Comparison of ENCODE assay signal across 8 cellular contexts in the genomic region with DNA sequence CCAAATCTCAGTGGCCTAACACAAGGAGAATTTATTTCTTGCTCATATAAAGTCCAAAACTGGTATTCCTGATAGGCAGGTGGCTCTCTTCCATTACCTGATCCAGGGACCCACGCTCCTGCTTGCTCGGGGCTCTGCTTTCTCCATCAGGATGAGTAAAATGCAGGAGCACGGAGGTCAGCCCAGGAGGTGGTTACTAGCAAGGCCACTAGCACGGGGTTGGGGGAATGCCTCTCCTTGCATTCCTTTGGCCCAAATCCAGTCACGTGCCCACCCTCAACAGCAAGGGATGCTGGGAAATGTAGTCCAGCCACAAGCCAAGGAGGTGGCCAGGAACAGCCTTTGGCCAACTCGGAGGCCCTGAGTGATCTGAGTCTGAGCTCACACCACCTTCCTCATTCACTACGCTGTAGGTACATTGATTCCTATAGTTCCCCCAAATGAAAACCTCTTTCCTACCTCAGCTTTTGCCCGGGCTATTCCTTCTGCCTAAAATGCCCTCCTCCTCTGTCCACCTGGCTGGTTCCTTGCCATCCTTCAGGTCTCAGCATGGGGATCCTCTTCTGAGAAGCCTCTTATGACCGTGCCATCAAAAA. TPM values are rescaled to one million over a fixed set of nuclear protein-coding genes. Genes with fewer than 3 reads are reported as not detected.
DNase-seq lines count a peak whose midpoint lies in the region; ATAC-seq, FAIRE-seq and TF ChIP-seq lines count a peak whose summit lies in the region.

No MANE protein-coding gene starts in this region.

- no peaks in the 10 kb centered on the region for H3K36me3 ChIP-seq in astrocyte (ENCODE audit: insufficient read depth, low read length)
- no peaks in the 10 kb centered on the region for H3K36me3 ChIP-seq in iPS-18a (ENCODE audit: control insufficient read depth, low read depth, low read length)

- peak; percentile 58 for ATAC-seq in GM19395 (IDR thresholded peaks at IDR 0.05; ENCODE audit: unreplicated experiment)
- no peak for ATAC-seq in HG03095 (IDR thresholded peaks at IDR 0.05; ENCODE audit: unreplicated experiment)
- ATAC-seq in GM18511 (IDR thresholded peaks at IDR 0.05; ENCODE audit: unreplicated experiment) = no peak
- ATAC-seq in HG02623 (IDR thresholded peaks at IDR 0.05; ENCODE audit: unreplicated experiment) = no peak

- TF ChIP-seq CTCF in astrocyte (IDR thresholded peaks at IDR 0.05; ENCODE audit: insufficient read depth, low read depth, low read length) (no peak), type B pancreatic cell (conservative IDR thresholded peaks at IDR 0.05) (no peak)

- H3K4me3 ChIP-seq in astrocyte (ENCODE audit: insufficient read depth, low read depth, low read length) = no peak overlapping the region
- H3K4me3 ChIP-seq in iPS-18a (ENCODE audit: low read length) = peak overlapping the region; percentile 26

- H3K9ac ChIP-seq in astrocyte (ENCODE audit: low read length) (no peak overlapping the region), iPS-18a (ENCODE audit: low read length) (peak overlapping the region; percentile 49)

- H3K27ac Mint-ChIP-seq in astrocyte (ENCODE audit: unreplicated experiment) (peak overlapping the region; percentile 69), type B pancreatic cell (peak overlapping the region; percentile 66)

- H3K4me1 Mint-ChIP-seq in astrocyte (ENCODE audit: low read depth, unreplicated experiment) = peaks cover 7% of the 10 kb centered on the region
- peaks cover 6% of the 10 kb centered on the region for H3K4me1 Mint-ChIP-seq in type B pancreatic cell (ENCODE audit: unreplicated experiment)

- no peaks in the 10 kb centered on the region for H4K20me1 ChIP-seq in astrocyte (ENCODE audit: insufficient read depth, low read length)

- no peaks in the 10 kb centered on the region for H3K79me2 ChIP-seq in astrocyte (ENCODE audit: insufficient read depth, low read length)

- FAIRE-seq in astrocyte (lab: Jason Lieb, UNC) = no peak

- peaks cover 2% of the 10 kb centered on the region for H3K36me3 Mint-ChIP-seq in astrocyte (ENCODE audit: low read depth, unreplicated experiment)
- no peaks in the 10 kb centered on the region for H3K36me3 Mint-ChIP-seq in type B pancreatic cell

- H3K4me1 ChIP-seq in astrocyte (ENCODE audit: insufficient read depth, low read length) (peaks cover 23% of the 10 kb centered on the region), iPS-18a (ENCODE audit: control insufficient read depth, low read depth, low read length) (peaks cover 3% of the 10 kb centered on the region)

- DNase-seq in M059J (ENCODE audit: low read depth) (peak; percentile 50), astrocyte (ENCODE audit: low read depth) (peak; percentile 71), type B pancreatic cell (ENCODE audit: extremely low spot score, unreplicated experiment) (peak; percentile 76)

- peak overlapping the region; percentile 32 for H2AFZ ChIP-seq in astrocyte (ENCODE audit: low read depth, low read length)

- H3K9me3 ChIP-seq in astrocyte (ENCODE audit: insufficient read depth, low read depth, low read length) = no peaks in the 10 kb centered on the region
- no peaks in the 10 kb centered on the region for H3K9me3 ChIP-seq in iPS-18a (ENCODE audit: control insufficient read depth, low read depth, low read length)

- H3K27ac ChIP-seq in astrocyte (ENCODE audit: low read depth, low read length) (no peak overlapping the region), iPS-18a (ENCODE audit: low read length) (peak overlapping the region; percentile 25)

- H3K4me3 Mint-ChIP-seq in astrocyte (ENCODE audit: unreplicated experiment) (peak overlapping the region; percentile 73), type B pancreatic cell (peak overlapping the region; percentile 74)

- H3K27me3 ChIP-seq in astrocyte (ENCODE audit: insufficient read depth, low read length) (no peaks in the 10 kb centered on the region), iPS-18a (ENCODE audit: control insufficient read depth, insufficient read depth, low read length) (no peaks in the 10 kb centered on the region)

- H3K4me2 ChIP-seq in astrocyte (ENCODE audit: low read length) = peak overlapping the region; percentile 66

- H3K9me3 Mint-ChIP-seq in astrocyte (ENCODE audit: unreplicated experiment) = no peaks in the 10 kb centered on the region
- no peaks in the 10 kb centered on the region for H3K9me3 Mint-ChIP-seq in type B pancreatic cell

- no peaks in the 10 kb centered on the region for H3K27me3 Mint-ChIP-seq in astrocyte (ENCODE audit: low read depth, unreplicated experiment)
- no peaks in the 10 kb centered on the region for H3K27me3 Mint-ChIP-seq in type B pancreatic cell

RNA-seq across cellular contexts. Expression of gene HAPSTR1, which starts 38.3 kb away (rescaled TPM):
- total RNA-seq in M059J (2014; rRNA removed; shearing (Covaris generic)) = 29.5 and 48.5 TPM in 2 replicates
- total RNA-seq in astrocyte (97.7 and 99.5 TPM in 2 replicates), type B pancreatic cell (ENCODE audit: low replicate concordance) (58.4 and 66.2 TPM in 2 replicates)
